ENCODE assay signal across 15 cellular contexts in genomic region chr11:108324587-108324986, GRCh38.
DNase-seq lines count a peak whose midpoint lies in the region; ATAC-seq and TF ChIP-seq lines count a peak whose summit lies in the region.
"Had no signal": no experiment of that assay in that cellular context is flagged by ENCODE, and none has a peak within 500 bp of the region (broad histone marks: within the 10 kb centered on the region; RNA-seq: fewer than 3 reads in every experiment).

No MANE protein-coding gene starts in this region.

- POLR2A ChIA-PET in T-cell (lab: Charles Lee): no interaction called here

- H3K4me3 ChIP-seq in AG09309 (ENCODE audit: control insufficient read depth, low read depth, low read length): no peak overlapping the region
- H3K4me3 ChIP-seq in fibroblast of pulmonary artery (replicated peaks; ENCODE audit: low read depth, low read length): no peak overlapping the region
- no peak overlapping the region for H3K4me3 ChIP-seq in SJCRH30
- H3K4me3 ChIP-seq: right atrium auricular region had no signal

- peaks cover 56% of the 10 kb centered on the region for H3K36me3 Mint-ChIP-seq in T-cell

- no peaks in the 10 kb centered on the region for H3K9me3 ChIP-seq in SJCRH30 (replicated peaks)
- H3K9me3 ChIP-seq: right atrium auricular region had no signal

- H3K4me1 ChIP-seq in SJCRH30: no peaks in the 10 kb centered on the region
- H3K4me1 ChIP-seq: right atrium auricular region had no signal

- no peak for ATAC-seq in GM21367 (IDR thresholded peaks at IDR 0.05; ENCODE audit: unreplicated experiment)
- ATAC-seq in T-cell (replicated peaks in 1 of 4): no peak

- peak overlapping the region in 1 of 2 donors; percentile 1 for H3K27ac Mint-ChIP-seq in T-cell
- H3K27ac Mint-ChIP-seq: mesothelial cell of epicardium, type B pancreatic cell had no signal

- no peaks in the 10 kb centered on the region for H3K27me3 ChIP-seq in SJCRH30
- H3K27me3 ChIP-seq: right atrium auricular region had no signal

- CTCF ChIA-PET in T-cell (lab: Charles Lee): no interaction called here

- no peak overlapping the region for H3K27ac ChIP-seq in SJCRH30
- H3K27ac ChIP-seq: right atrium auricular region had no signal

- no peaks in the 10 kb centered on the region for H3K27me3 Mint-ChIP-seq in T-cell
- H3K27me3 Mint-ChIP-seq: type B pancreatic cell had no signal

- no peak for TF ChIP-seq CTCF in AG09309 (IDR thresholded peaks at IDR 0.05; ENCODE audit: control insufficient read depth, insufficient read depth, low read depth, low read length, missing control alignments)
- TF ChIP-seq CTCF in fibroblast of pulmonary artery (IDR thresholded peaks at IDR 0.05; ENCODE audit: low read length, missing control alignments): no peak

- DNase-seq in AG09309 (ENCODE audit: low read depth) (peak; percentile 31), ELR (ENCODE audit: low read depth) (peak; percentile 38), NCI-H2227 treated with DMSO at 0.1 percent for 48 hours (lab: John Stamatoyannopoulos, UW) (peak; percentile 45), fibroblast of pulmonary artery (ENCODE audit: low read depth) (peak; percentile 39), T-cell (no peak), NCI-H345 (lab: John Stamatoyannopoulos, UW) (no peak), SJCRH30 (no peak)
- DNase-seq: activated effector memory CD4-positive, alpha-beta T cell treated with anti-CD3 and anti-CD28 coated beads, Interleukin-2, amount 50 U/mL, for 16 hours; DMS153; effector CD4-positive, alpha-beta T cell; NCI-H1930 had no signal

- H3K4me1 Mint-ChIP-seq in T-cell: peaks cover 2 to 14% (median 9%) of the 10 kb centered on the region in 3 donors
- H3K4me1 Mint-ChIP-seq: mesothelial cell of epicardium had no signal

- no peaks in the 10 kb centered on the region for H3K9me3 Mint-ChIP-seq in T-cell
- H3K9me3 Mint-ChIP-seq: mesothelial cell of epicardium, type B pancreatic cell had no signal

- H3K36me3 ChIP-seq in SJCRH30: no peaks in the 10 kb centered on the region; the same call in none of the 2 replicates

- H3K4me3 Mint-ChIP-seq in T-cell: no peak overlapping the region
- H3K4me3 Mint-ChIP-seq: mesothelial cell of epicardium, type B pancreatic cell had no signal

Comparison
In these comparisons a context has a peak if more than half of its experiments do, and no peak if none do; other contexts are left out.
1. DNase-seq: peak in AG09309 (single experiment), ELR (single experiment), NCI-H2227 treated with DMSO at 0.1 percent for 48 hours (single experiment) and fibroblast of pulmonary artery (single experiment); none in T-cell (0 of 34), NCI-H345 (single experiment) and SJCRH30 (0 of 2).